ENCODE assay signal across 2 cellular contexts in the genomic region with DNA sequence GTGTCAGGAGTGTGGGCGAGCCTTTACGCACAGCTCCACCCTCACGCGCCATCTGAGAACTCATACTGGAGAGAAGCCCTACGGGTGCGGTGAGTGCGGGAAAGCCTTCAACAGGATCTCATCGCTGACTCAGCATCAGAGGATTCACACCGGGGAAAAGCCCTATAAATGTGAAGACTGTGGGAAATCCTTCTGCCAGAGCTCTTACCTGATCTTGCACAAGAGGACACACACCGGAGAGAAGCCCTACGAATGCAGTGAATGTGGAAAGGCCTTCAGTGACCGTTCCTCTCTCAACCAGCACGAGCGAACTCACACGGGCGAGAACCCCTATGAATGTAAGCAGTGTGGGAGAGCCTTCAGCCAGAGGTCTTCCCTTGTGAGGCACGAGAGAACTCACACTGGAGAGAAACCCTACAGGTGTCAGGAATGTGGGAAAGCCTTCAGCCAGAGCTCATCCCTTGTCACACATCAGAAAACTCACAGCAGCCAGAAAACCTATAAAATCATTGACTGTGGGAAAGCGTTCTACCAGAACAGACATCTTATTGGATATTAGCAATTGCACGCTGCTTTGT.
TF ChIP-seq lines count a peak whose summit lies in the region.

No MANE protein-coding gene starts in this region.

TF ChIP-seq in HEK293, 187 proteins besides CTCF, POLR2A, EP300 and RAD21 (continues in another document):
- TF ChIP-seq ZNF654 (tag by site-specific recombination; IDR thresholded peaks at IDR 0.05; ENCODE audit: low read depth) (no peak), SP3 (tag by site-specific recombination; IDR thresholded peaks at IDR 0.05) (no peak), SCRT2 (tag by site-specific recombination; IDR thresholded peaks at IDR 0.05) (peak; percentile 83), ZBTB48 (tag by site-specific recombination; IDR thresholded peaks at IDR 0.05) (no peak), ZNF776 (tag by site-specific recombination; IDR thresholded peaks at IDR 0.05; ENCODE audit: borderline replicate concordance) (no peak), ZNF155 (tag by site-specific recombination; IDR thresholded peaks at IDR 0.05) (no peak), ZNF274 (IDR thresholded peaks at IDR 0.05; ENCODE audit: low read length) (peak; percentile 55; the same call in 1 of the 2 replicates), ZNF274 (tag by site-specific recombination; IDR thresholded peaks at IDR 0.05; ENCODE audit: borderline replicate concordance) (peak; percentile 98), OVOL3 (tag by site-specific recombination; IDR thresholded peaks at IDR 0.05) (no peak), TCF7L2 (IDR thresholded peaks at IDR 0.05; ENCODE audit: borderline replicate concordance, low read depth, low read length) (no peak), ZNF146 (tag by site-specific recombination; IDR thresholded peaks at IDR 0.05) (no peak), ZFHX2 (tag by site-specific recombination; conservative IDR thresholded peaks at IDR 0.05) (no peak), HOXC10 (CRISPR knock-in tag; IDR thresholded peaks at IDR 0.05) (no peak), PRDM1 (tag by site-specific recombination; IDR thresholded peaks at IDR 0.05) (no peak), ZNF48 (tag by site-specific recombination; IDR thresholded peaks at IDR 0.05) (no peak), SCRT1 (tag by site-specific recombination; IDR thresholded peaks at IDR 0.05; ENCODE audit: borderline replicate concordance) (peak; percentile 90), ZNF404 (tag by site-specific recombination; IDR thresholded peaks at IDR 0.05) (no peak), ZNF174 (tag by site-specific recombination; IDR thresholded peaks at IDR 0.05) (no peak), TRIM28 (IDR thresholded peaks at IDR 0.05; ENCODE audit: borderline replicate concordance, low read length) (peak; percentile 98; the same call in 1 of the 2 replicates), ZNF560 (tag by site-specific recombination; IDR thresholded peaks at IDR 0.05; ENCODE audit: borderline replicate concordance) (no peak), ZNF707 (tag by site-specific recombination; IDR thresholded peaks at IDR 0.05) (no peak), SALL2 (tag by site-specific recombination; IDR thresholded peaks at IDR 0.05; ENCODE audit: borderline replicate concordance) (no peak)
- TF ChIP-seq, protein P1, sequence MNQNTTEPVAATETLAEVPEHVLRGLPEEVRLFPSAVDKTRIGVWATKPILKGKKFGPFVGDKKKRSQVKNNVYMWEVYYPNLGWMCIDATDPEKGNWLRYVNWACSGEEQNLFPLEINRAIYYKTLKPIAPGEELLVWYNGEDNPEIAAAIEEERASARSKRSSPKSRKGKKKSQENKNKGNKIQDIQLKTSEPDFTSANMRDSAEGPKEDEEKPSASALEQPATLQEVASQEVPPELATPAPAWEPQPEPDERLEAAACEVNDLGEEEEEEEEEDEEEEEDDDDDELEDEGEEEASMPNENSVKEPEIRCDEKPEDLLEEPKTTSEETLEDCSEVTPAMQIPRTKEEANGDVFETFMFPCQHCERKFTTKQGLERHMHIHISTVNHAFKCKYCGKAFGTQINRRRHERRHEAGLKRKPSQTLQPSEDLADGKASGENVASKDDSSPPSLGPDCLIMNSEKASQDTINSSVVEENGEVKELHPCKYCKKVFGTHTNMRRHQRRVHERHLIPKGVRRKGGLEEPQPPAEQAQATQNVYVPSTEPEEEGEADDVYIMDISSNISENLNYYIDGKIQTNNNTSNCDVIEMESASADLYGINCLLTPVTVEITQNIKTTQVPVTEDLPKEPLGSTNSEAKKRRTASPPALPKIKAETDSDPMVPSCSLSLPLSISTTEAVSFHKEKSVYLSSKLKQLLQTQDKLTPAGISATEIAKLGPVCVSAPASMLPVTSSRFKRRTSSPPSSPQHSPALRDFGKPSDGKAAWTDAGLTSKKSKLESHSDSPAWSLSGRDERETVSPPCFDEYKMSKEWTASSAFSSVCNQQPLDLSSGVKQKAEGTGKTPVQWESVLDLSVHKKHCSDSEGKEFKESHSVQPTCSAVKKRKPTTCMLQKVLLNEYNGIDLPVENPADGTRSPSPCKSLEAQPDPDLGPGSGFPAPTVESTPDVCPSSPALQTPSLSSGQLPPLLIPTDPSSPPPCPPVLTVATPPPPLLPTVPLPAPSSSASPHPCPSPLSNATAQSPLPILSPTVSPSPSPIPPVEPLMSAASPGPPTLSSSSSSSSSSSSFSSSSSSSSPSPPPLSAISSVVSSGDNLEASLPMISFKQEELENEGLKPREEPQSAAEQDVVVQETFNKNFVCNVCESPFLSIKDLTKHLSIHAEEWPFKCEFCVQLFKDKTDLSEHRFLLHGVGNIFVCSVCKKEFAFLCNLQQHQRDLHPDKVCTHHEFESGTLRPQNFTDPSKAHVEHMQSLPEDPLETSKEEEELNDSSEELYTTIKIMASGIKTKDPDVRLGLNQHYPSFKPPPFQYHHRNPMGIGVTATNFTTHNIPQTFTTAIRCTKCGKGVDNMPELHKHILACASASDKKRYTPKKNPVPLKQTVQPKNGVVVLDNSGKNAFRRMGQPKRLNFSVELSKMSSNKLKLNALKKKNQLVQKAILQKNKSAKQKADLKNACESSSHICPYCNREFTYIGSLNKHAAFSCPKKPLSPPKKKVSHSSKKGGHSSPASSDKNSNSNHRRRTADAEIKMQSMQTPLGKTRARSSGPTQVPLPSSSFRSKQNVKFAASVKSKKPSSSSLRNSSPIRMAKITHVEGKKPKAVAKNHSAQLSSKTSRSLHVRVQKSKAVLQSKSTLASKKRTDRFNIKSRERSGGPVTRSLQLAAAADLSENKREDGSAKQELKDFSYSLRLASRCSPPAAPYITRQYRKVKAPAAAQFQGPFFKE (tag by site-specific recombination; IDR thresholded peaks at IDR 0.05; ENCODE audit: borderline replicate concordance): no peak
- TF ChIP-seq, protein P2, sequence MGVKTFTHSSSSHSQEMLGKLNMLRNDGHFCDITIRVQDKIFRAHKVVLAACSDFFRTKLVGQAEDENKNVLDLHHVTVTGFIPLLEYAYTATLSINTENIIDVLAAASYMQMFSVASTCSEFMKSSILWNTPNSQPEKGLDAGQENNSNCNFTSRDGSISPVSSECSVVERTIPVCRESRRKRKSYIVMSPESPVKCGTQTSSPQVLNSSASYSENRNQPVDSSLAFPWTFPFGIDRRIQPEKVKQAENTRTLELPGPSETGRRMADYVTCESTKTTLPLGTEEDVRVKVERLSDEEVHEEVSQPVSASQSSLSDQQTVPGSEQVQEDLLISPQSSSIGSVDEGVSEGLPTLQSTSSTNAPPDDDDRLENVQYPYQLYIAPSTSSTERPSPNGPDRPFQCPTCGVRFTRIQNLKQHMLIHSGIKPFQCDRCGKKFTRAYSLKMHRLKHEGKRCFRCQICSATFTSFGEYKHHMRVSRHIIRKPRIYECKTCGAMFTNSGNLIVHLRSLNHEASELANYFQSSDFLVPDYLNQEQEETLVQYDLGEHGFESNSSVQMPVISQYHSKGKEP (tag by site-specific recombination; IDR thresholded peaks at IDR 0.05): no peak
- TF ChIP-seq, protein P3, sequence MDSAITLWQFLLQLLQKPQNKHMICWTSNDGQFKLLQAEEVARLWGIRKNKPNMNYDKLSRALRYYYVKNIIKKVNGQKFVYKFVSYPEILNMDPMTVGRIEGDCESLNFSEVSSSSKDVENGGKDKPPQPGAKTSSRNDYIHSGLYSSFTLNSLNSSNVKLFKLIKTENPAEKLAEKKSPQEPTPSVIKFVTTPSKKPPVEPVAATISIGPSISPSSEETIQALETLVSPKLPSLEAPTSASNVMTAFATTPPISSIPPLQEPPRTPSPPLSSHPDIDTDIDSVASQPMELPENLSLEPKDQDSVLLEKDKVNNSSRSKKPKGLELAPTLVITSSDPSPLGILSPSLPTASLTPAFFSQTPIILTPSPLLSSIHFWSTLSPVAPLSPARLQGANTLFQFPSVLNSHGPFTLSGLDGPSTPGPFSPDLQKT (IDR thresholded peaks at IDR 0.05; ENCODE audit: borderline replicate concordance, low read depth, low read length): no peak

TF ChIP-seq in K562, 482 proteins besides CTCF, POLR2A, EP300 and RAD21 (continues in another document):
- TF ChIP-seq NRF1 (conservative IDR thresholded peaks at IDR 0.05 in 1 of 2, IDR thresholded peaks at IDR 0.05 in 1 of 2) (no peak), POLR2AphosphoS5 (IDR thresholded peaks at IDR 0.05; ENCODE audit: control insufficient read depth, insufficient read depth, low read depth, low read length) (no peak), CREBBP (IDR thresholded peaks at IDR 0.05; ENCODE audit: low read depth, low read length) (no peak), MTA3 (IDR thresholded peaks at IDR 0.05; ENCODE audit: borderline replicate concordance) (peak; percentile 48; the same call in 1 of the 2 replicates), HDGF (IDR thresholded peaks at IDR 0.05) (no peak), MAZ (CRISPR knock-in tag; conservative IDR thresholded peaks at IDR 0.05 in 1 of 2, IDR thresholded peaks at IDR 0.05 in 1 of 2) (no peak), FOSL1 (tag; conservative IDR thresholded peaks at IDR 0.05) (no peak), TRIM28 (IDR thresholded peaks at IDR 0.05) (peak; percentile 95), GATAD2B (IDR thresholded peaks at IDR 0.05; ENCODE audit: borderline replicate concordance) (no peak), PHF8 (IDR thresholded peaks at IDR 0.05; ENCODE audit: borderline replicate concordance, low read length) (no peak), CBX5 (IDR thresholded peaks at IDR 0.05; ENCODE audit: borderline replicate concordance, low read depth) (peak; percentile 51; the same call in 1 of the 2 replicates), ZNF408 (CRISPR knock-in tag; IDR thresholded peaks at IDR 0.05; ENCODE audit: low read depth) (no peak), MAFG (tag; conservative IDR thresholded peaks at IDR 0.05) (0 out of 2 replicates have a peak, but pooled peaks have one; percentile 11), STAT5B (CRISPR knock-in tag; IDR thresholded peaks at IDR 0.05) (no peak), ETV1 (tag; conservative IDR thresholded peaks at IDR 0.05; ENCODE audit: low read depth) (no peak), HDAC3 (IDR thresholded peaks at IDR 0.05; ENCODE audit: borderline replicate concordance, partially characterized antibody) (no peak), CBX3 (IDR thresholded peaks at IDR 0.05; ENCODE audit: borderline replicate concordance in 1 of 2, low read length in 2 of 2) (peak in 1 of 2 experiments; percentile 77; a peak in 1 of 3 replicates)
- TF ChIP-seq, protein P4, sequence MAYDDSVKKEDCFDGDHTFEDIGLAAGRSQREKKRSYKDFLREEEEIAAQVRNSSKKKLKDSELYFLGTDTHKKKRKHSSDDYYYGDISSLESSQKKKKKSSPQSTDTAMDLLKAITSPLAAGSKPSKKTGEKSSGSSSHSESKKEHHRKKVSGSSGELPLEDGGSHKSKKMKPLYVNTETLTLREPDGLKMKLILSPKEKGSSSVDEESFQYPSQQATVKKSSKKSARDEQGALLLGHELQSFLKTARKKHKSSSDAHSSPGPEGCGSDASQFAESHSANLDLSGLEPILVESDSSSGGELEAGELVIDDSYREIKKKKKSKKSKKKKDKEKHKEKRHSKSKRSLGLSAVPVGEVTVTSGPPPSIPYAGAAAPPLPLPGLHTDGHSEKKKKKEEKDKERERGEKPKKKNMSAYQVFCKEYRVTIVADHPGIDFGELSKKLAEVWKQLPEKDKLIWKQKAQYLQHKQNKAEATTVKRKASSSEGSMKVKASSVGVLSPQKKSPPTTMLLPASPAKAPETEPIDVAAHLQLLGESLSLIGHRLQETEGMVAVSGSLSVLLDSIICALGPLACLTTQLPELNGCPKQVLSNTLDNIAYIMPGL (CRISPR knock-in tag; IDR thresholded peaks at IDR 0.05): no peak
- TF ChIP-seq, protein P5, sequence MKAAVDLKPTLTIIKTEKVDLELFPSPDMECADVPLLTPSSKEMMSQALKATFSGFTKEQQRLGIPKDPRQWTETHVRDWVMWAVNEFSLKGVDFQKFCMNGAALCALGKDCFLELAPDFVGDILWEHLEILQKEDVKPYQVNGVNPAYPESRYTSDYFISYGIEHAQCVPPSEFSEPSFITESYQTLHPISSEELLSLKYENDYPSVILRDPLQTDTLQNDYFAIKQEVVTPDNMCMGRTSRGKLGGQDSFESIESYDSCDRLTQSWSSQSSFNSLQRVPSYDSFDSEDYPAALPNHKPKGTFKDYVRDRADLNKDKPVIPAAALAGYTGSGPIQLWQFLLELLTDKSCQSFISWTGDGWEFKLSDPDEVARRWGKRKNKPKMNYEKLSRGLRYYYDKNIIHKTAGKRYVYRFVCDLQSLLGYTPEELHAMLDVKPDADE (conservative IDR thresholded peaks at IDR 0.05; ENCODE audit: control insufficient read depth, low read depth, low read length): peak; percentile 86
- TF ChIP-seq, protein P6, sequence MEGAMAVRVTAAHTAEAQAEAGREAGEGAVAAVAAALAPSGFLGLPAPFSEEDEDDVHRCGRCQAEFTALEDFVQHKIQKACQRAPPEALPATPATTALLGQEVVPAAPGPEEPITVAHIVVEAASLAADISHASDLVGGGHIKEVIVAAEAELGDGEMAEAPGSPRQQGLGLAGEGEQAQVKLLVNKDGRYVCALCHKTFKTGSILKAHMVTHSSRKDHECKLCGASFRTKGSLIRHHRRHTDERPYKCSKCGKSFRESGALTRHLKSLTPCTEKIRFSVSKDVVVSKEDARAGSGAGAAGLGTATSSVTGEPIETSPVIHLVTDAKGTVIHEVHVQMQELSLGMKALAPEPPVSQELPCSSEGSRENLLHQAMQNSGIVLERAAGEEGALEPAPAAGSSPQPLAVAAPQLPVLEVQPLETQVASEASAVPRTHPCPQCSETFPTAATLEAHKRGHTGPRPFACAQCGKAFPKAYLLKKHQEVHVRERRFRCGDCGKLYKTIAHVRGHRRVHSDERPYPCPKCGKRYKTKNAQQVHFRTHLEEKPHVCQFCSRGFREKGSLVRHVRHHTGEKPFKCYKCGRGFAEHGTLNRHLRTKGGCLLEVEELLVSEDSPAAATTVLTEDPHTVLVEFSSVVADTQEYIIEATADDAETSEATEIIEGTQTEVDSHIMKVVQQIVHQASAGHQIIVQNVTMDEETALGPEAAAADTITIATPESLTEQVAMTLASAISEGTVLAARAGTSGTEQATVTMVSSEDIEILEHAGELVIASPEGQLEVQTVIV (CRISPR knock-in tag; IDR thresholded peaks at IDR 0.05; ENCODE audit: borderline replicate concordance): no peak
- TF ChIP-seq, protein P7, sequence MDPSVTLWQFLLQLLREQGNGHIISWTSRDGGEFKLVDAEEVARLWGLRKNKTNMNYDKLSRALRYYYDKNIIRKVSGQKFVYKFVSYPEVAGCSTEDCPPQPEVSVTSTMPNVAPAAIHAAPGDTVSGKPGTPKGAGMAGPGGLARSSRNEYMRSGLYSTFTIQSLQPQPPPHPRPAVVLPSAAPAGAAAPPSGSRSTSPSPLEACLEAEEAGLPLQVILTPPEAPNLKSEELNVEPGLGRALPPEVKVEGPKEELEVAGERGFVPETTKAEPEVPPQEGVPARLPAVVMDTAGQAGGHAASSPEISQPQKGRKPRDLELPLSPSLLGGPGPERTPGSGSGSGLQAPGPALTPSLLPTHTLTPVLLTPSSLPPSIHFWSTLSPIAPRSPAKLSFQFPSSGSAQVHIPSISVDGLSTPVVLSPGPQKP (CRISPR knock-in tag; IDR thresholded peaks at IDR 0.05): no peak
- TF ChIP-seq, protein P8, sequence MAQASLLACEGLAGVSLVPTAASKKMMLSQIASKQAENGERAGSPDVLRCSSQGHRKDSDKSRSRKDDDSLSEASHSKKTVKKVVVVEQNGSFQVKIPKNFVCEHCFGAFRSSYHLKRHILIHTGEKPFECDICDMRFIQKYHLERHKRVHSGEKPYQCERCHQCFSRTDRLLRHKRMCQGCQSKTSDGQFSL (CRISPR knock-in tag; IDR thresholded peaks at IDR 0.05): no peak
- TF ChIP-seq, protein P8 (tag; IDR thresholded peaks at IDR 0.05): no peak
